In the genomic region with DNA sequence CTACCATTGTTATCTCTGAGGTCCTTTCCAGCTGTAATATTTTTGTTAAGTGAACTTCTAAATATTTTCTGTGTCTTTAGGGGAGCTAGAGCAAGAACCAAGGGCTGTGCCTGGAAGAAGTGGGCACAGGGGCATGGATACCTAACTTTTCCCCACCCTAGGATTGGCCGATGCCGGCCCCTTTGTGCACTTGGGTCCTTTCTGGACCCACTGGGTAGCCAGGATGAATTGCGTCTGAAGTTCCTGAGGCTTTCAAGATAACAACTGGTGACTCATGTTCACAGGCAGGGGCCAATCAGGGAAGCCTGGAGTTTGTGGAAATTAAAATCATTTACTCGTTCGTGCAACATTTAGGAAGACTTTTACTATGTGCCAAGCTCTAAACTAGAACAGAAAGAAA, we compare ENCODE assay signal across 7 cellular contexts. TPM values are rescaled to one million over a fixed set of nuclear protein-coding genes. Genes with fewer than 3 reads are reported as not detected.
DNase-seq lines count a peak whose midpoint lies in the region; ATAC-seq and TF ChIP-seq lines count a peak whose summit lies in the region.

No MANE protein-coding gene starts in this region.

- no peaks in the 10 kb centered on the region for H3K9me3 ChIP-seq in HAP-1
- H3K9me3 ChIP-seq in gastroesophageal sphincter: no peaks in the 10 kb centered on the region

- H3K27me3 ChIP-seq in HAP-1 (ENCODE audit: low read depth): no peaks in the 10 kb centered on the region
- no peaks in the 10 kb centered on the region for H3K27me3 ChIP-seq in gastroesophageal sphincter

- H3K4me3 Mint-ChIP-seq in stimulated activated memory B cell treated with anti-CD40 and anti-IgM and Interleukin-4, amounts not matched to agents 10 μg/mL and 1 μg/mL and 100 μg/mL, for 72 hours: peak overlapping the region; percentile 96

- no peaks in the 10 kb centered on the region for H3K9me3 Mint-ChIP-seq in stimulated activated memory B cell treated with anti-CD40 and anti-IgM and Interleukin-4, amounts not matched to agents 10 μg/mL and 1 μg/mL and 100 μg/mL, for 72 hours

- H3K4me3 ChIP-seq in HAP-1 (peak overlapping the region; percentile 80), gastroesophageal sphincter (peak overlapping the region; percentile 82 to 95)

- H3K27ac Mint-ChIP-seq in stimulated activated memory B cell treated with anti-CD40 and anti-IgM and Interleukin-4, amounts not matched to agents 10 μg/mL and 1 μg/mL and 100 μg/mL, for 72 hours: no peak overlapping the region

- WGBS in gastroesophageal sphincter (ENCODE audit: low coverage in 1 of 2), 2 donors: 54% methylated on average over 3 of the region's 5 CpGs; no CpG with 5 or more reads in 1 of the 2 donors

- no peak for TF ChIP-seq POLR2A in gastroesophageal sphincter (IDR thresholded peaks at IDR 0.05)

- no peak for DNase-seq in HAP-1 (ENCODE audit: low spot score in 2 of 2)
- DNase-seq in SW480 (ENCODE audit: low spot score): peak; percentile 29
- DNase-seq in NCI-H1694 (lab: John Stamatoyannopoulos, UW): no peak
- DNase-seq in DMS153 (lab: John Stamatoyannopoulos, UW): no peak

- no peaks in the 10 kb centered on the region; the same call in 1 of the 2 replicates for H3K4me1 ChIP-seq in HAP-1
- peaks cover 0 to 30% (median 18%) of the 10 kb centered on the region in 3 donors for H3K4me1 ChIP-seq in gastroesophageal sphincter

- H3K27ac ChIP-seq in gastroesophageal sphincter: no peak overlapping the region

- no peak for TF ChIP-seq CTCF in gastroesophageal sphincter (IDR thresholded peaks at IDR 0.05)

- in situ Hi-C loops in HAP-1 (cut with MboI; ENCODE audit: low sequenced_read_pairs): no loop called here

- H3K36me3 ChIP-seq in HAP-1 (replicated peaks): peaks cover 18% of the 10 kb centered on the region
- H3K36me3 ChIP-seq in gastroesophageal sphincter: peaks cover 0 to 23% of the 10 kb centered on the region in 2 donors

- H3K36me3 Mint-ChIP-seq in stimulated activated memory B cell treated with anti-CD40 and anti-IgM and Interleukin-4, amounts not matched to agents 10 μg/mL and 1 μg/mL and 100 μg/mL, for 72 hours: peaks cover 19% of the 10 kb centered on the region

- H3K27me3 Mint-ChIP-seq in stimulated activated memory B cell treated with anti-CD40 and anti-IgM and Interleukin-4, amounts not matched to agents 10 μg/mL and 1 μg/mL and 100 μg/mL, for 72 hours: no peaks in the 10 kb centered on the region

- ATAC-seq in gastroesophageal sphincter (no peak), HG03135 (IDR thresholded peaks at IDR 0.05; ENCODE audit: unreplicated experiment) (no peak)
- no peak for ATAC-seq in stimulated activated memory B cell treated with anti-CD40 and anti-IgM and Interleukin-4, amounts not matched to agents 10 μg/mL and 1 μg/mL and 100 μg/mL, for 72 hours

- H3K4me1 Mint-ChIP-seq in stimulated activated memory B cell treated with anti-CD40 and anti-IgM and Interleukin-4, amounts not matched to agents 10 μg/mL and 1 μg/mL and 100 μg/mL, for 72 hours: peaks cover 37% of the 10 kb centered on the region

- no peak for TF ChIP-seq EP300 in gastroesophageal sphincter (IDR thresholded peaks at IDR 0.05)

RNA-seq across cellular contexts. Expression of a gene that starts 0.8 kb away (rescaled TPM):
- 10 to 100 TPM; 13.4 to 30.1 (median 24.5) TPM for total RNA-seq in gastroesophageal sphincter

RNA-seq across cellular contexts. Expression of a gene that starts 0.8 kb away (rescaled TPM):
- 10 to 100 TPM; 21.6 to 28.8 (median 24.4) TPM for total RNA-seq in gastroesophageal sphincter
